Comparison of ENCODE assay signal across 8 cellular contexts in genomic region chr3:111080357-111080937, GRCh38. TPM values are rescaled to one million over a fixed set of nuclear protein-coding genes. Genes with fewer than 3 reads are reported as not detected.
DNase-seq lines count a peak whose midpoint lies in the region; ATAC-seq and TF ChIP-seq lines count a peak whose summit lies in the region.

No MANE protein-coding gene starts in this region.

- no peak overlapping the region for H3K4me3 Mint-ChIP-seq in HFFc6
- no peak overlapping the region for H3K4me3 Mint-ChIP-seq in stimulated activated naive B cell treated with anti-CD40 and anti-IgM and Interleukin-4, amounts not matched to agents 10 μg/mL and 1 μg/mL and 100 μg/mL, for 72 hours

- no peaks in the 10 kb centered on the region for H3K27me3 ChIP-seq in adrenal gland

- H3K36me3 Mint-ChIP-seq in HFFc6 (ENCODE audit: low read depth), result no peaks in the 10 kb centered on the region
- no peaks in the 10 kb centered on the region for H3K36me3 Mint-ChIP-seq in stimulated activated naive B cell treated with anti-CD40 and anti-IgM and Interleukin-4, amounts not matched to agents 10 μg/mL and 1 μg/mL and 100 μg/mL, for 72 hours

- DNase-seq in AG09319 (ENCODE audit: extremely low read depth, low read depth) (no peak), HFFc6 (peak; percentile 46), adrenal gland (no peak), kidney tubule cell (ENCODE audit: low spot score) (peak; percentile 48), DMS153 (lab: John Stamatoyannopoulos, UW) (no peak)
- DNase-seq in stimulated activated naive B cell treated with anti-CD40 and anti-IgM and Interleukin-4, amounts not matched to agents 10 μg/mL and 1 μg/mL and 100 μg/mL, for 72 hours, result no peak
- no peak for DNase-seq in stimulated activated CD8-positive, alpha-beta memory T cell treated with anti-CD3 and anti-CD28 coated beads, Interleukin-4, amount 100 ng/mL, for 48 hours

- TF ChIP-seq POLR2A in adrenal gland (IDR thresholded peaks at IDR 0.05), result no peak

- H3K27ac ChIP-seq in adrenal gland, result no peak overlapping the region

- no peaks in the 10 kb centered on the region for H3K27me3 Mint-ChIP-seq in HFFc6 (ENCODE audit: insufficient read depth)
- peaks cover under 1 to 3% of the 10 kb centered on the region in 2 donors for H3K27me3 Mint-ChIP-seq in stimulated activated naive B cell treated with anti-CD40 and anti-IgM and Interleukin-4, amounts not matched to agents 10 μg/mL and 1 μg/mL and 100 μg/mL, for 72 hours

- peaks cover 13% of the 10 kb centered on the region for H3K4me1 Mint-ChIP-seq in HFFc6 (ENCODE audit: low read depth)
- no peaks in the 10 kb centered on the region for H3K4me1 Mint-ChIP-seq in stimulated activated naive B cell treated with anti-CD40 and anti-IgM and Interleukin-4, amounts not matched to agents 10 μg/mL and 1 μg/mL and 100 μg/mL, for 72 hours

- no peaks in the 10 kb centered on the region for H3K9me3 ChIP-seq in adrenal gland (replicated peaks in 1 of 3)

- intact Hi-C loops in adrenal gland (cut with DNase I), result no loop called here

- no peak overlapping the region for H3K27ac Mint-ChIP-seq in HFFc6
- H3K27ac Mint-ChIP-seq in stimulated activated naive B cell treated with anti-CD40 and anti-IgM and Interleukin-4, amounts not matched to agents 10 μg/mL and 1 μg/mL and 100 μg/mL, for 72 hours, result no peak overlapping the region

- no peak overlapping the region for H3K4me3 ChIP-seq in adrenal gland

- peak; percentile 58 for TF ChIP-seq CTCF in AG09319 (IDR thresholded peaks at IDR 0.05; ENCODE audit: low read depth, low read length)
- peak; percentile 80 for TF ChIP-seq CTCF in HFFc6 (IDR thresholded peaks at IDR 0.05)
- peak; percentile 20 to 60 (median 44) for TF ChIP-seq CTCF in adrenal gland (IDR thresholded peaks at IDR 0.05)

- H3K4me1 ChIP-seq in adrenal gland (replicated peaks in 1 of 2), result no peaks in the 10 kb centered on the region

- no peaks in the 10 kb centered on the region for H3K36me3 ChIP-seq in adrenal gland (replicated peaks in 1 of 2)

- no peaks in the 10 kb centered on the region for H3K9me3 Mint-ChIP-seq in HFFc6
- no peaks in the 10 kb centered on the region for H3K9me3 Mint-ChIP-seq in stimulated activated naive B cell treated with anti-CD40 and anti-IgM and Interleukin-4, amounts not matched to agents 10 μg/mL and 1 μg/mL and 100 μg/mL, for 72 hours

- WGBS in adrenal gland, 4 donors, result 28 to 38% (median 37%) methylated on average over 2 of the region's 2 CpGs

- ATAC-seq in GM18868 (IDR thresholded peaks at IDR 0.05; ENCODE audit: unreplicated experiment), result no peak
- ATAC-seq in stimulated activated naive B cell treated with anti-CD40 and anti-IgM and Interleukin-4, amounts not matched to agents 10 μg/mL and 1 μg/mL and 100 μg/mL, for 72 hours (replicated peaks), result no peak

RNA-seq across cellular contexts. Expression of gene NECTIN3, which starts 8.8 kb away (rescaled TPM):
- 100 to 1,000 TPM in 1 of 6 experiments, 10 to 100 TPM in 5; 61.5 to 103 (median 84.9) TPM for total RNA-seq in HFFc6 (2021; fragmentation: NEBNext Ultra II Directional; extraction: Animal tissue kit (Norgen Biotek cat#: 25700))
- total RNA-seq in adrenal gland, result 10 to 100 TPM in 7 of 8 donors, 1 to 10 TPM in 1; 9.1 to 22.7 (median 15.2) TPM
- polyA plus RNA-seq in adrenal gland, result 10 to 100 TPM in 1 of 3 donors, 1 to 10 TPM in 2; 1.3 to 31.5 (median 1.6) TPM

Comparison
In these comparisons a context has a peak if more than half of its experiments do, and no peak if none do; other contexts are left out.
1. DNase-seq: peak in HFFc6 (single experiment) and kidney tubule cell (single experiment); none in AG09319 (single experiment), adrenal gland (0 of 7), stimulated activated naive B cell treated with anti-CD40 and anti-IgM and Interleukin-4, amounts not matched to agents 10 μg/mL and 1 μg/mL and 100 μg/mL, for 72 hours (single experiment), stimulated activated CD8-positive, alpha-beta memory T cell treated with anti-CD3 and anti-CD28 coated beads, Interleukin-4, amount 100 ng/mL, for 48 hours (single experiment) and DMS153 (single experiment).
2. Peak in every context shown above with its lines, with median percentiles within 50 percentile points of each other: CTCF ChIP-seq.